In the genomic region with DNA sequence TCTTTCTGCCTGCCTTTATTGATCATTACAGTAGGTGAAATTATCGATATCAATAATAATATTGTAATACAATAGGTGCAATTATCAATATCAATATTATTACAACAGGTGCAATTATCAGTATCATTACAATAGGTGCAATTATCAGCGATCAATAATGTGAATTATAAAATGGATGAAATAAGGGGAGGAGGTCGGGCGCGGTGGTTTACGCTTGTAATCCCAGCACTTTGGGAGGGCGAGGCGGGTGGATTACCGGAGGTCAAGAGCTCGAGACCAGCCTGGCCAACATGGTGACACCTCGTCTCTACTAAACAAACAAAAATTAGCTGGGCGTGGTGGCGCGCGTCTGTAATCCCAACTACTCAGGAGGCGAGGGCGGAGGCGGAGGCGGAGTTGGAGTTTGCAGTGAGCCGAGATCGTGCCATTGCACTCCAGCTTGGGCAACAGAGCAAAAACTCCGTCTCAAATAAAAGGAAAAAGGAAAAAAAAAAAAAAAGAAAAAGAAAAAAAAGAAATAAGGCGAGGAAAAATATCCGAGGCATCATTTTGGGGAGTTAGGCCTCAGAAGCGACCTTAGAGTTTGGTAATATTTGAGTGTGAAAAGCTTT, we compare ENCODE assay signal across 8 cellular contexts. TPM values are rescaled to one million over a fixed set of nuclear protein-coding genes. Genes with fewer than 3 reads are reported as not detected.
DNase-seq lines count a peak whose midpoint lies in the region; ATAC-seq and TF ChIP-seq lines count a peak whose summit lies in the region.

No MANE protein-coding gene starts in this region.

- H3K36me3 Mint-ChIP-seq in T-helper 17 cell (ENCODE audit: low read depth), result peaks cover 6% of the 10 kb centered on the region

- peak overlapping the region; percentile 97 for H3K9ac ChIP-seq in DND-41 (ENCODE audit: low read depth, low read length)

- H3K4me1 ChIP-seq in DND-41 (ENCODE audit: insufficient read depth, low read length), result peaks cover 42% of the 10 kb centered on the region

- no peaks in the 10 kb centered on the region for H3K9me3 ChIP-seq in DND-41 (ENCODE audit: insufficient read depth, low read length, severe bottlenecking)
- no peaks in the 10 kb centered on the region for H3K9me3 ChIP-seq in T-helper 17 cell (ENCODE audit: control insufficient read depth, low read length, poor library complexity, severe bottlenecking)

- H4K20me1 ChIP-seq in DND-41 (ENCODE audit: insufficient read depth, low read length), result peaks cover 39% of the 10 kb centered on the region

- peak overlapping the region; percentile 70 for H3K4me2 ChIP-seq in DND-41 (ENCODE audit: insufficient read depth, low read length)

- TF ChIP-seq CTCF in DND-41 (IDR thresholded peaks at IDR 0.05; ENCODE audit: borderline replicate concordance, extremely low read depth, low read length, poor library complexity, severe bottlenecking), result no peak
- no peak for TF ChIP-seq CTCF in astrocyte of the cerebellum (IDR thresholded peaks at IDR 0.05; ENCODE audit: low read depth, low read length, missing control alignments)

- peaks cover 44% of the 10 kb centered on the region for H3K79me2 ChIP-seq in DND-41 (ENCODE audit: insufficient read depth, low read length)

- peak overlapping the region; percentile 95 for H3K4me3 Mint-ChIP-seq in T-helper 17 cell

- H3K4me3 ChIP-seq in DND-41 (ENCODE audit: low read depth in 1 of 2, low read length in 2 of 2) (peak overlapping the region; percentile 77 to 99; a peak in 3 of 4 replicates), astrocyte of the cerebellum (ENCODE audit: low read depth, low read length) (peak overlapping the region; percentile 97), iPS-11a (ENCODE audit: low read depth, low read length) (peak overlapping the region; percentile 63), skeletal muscle cell (ENCODE audit: low read depth, low read length) (peak overlapping the region; percentile 98)

- H3K27ac Mint-ChIP-seq in T-helper 17 cell, result peak overlapping the region; percentile 99

- peaks cover 28% of the 10 kb centered on the region for H3K4me1 Mint-ChIP-seq in T-helper 17 cell

- H2AFZ ChIP-seq in DND-41 (ENCODE audit: low read depth, low read length), result peak overlapping the region; percentile 85

- DNase-seq in DND-41 (peak; percentile 84), NCI-H1105 treated with DMSO at 0.1 percent for 48 hours (lab: John Stamatoyannopoulos, UW) (peak; percentile 85), T-helper 17 cell (peak; percentile 43 to 49 (median 46)), astrocyte of the cerebellum (ENCODE audit: low read depth) (peak; percentile 19), skeletal muscle cell (ENCODE audit: low read depth) (no peak)

- H3K36me3 ChIP-seq in DND-41 (ENCODE audit: insufficient read depth, low read length), result peaks cover 19% of the 10 kb centered on the region

- ATAC-seq in DND-41 (ENCODE audit: insufficient read depth, low read depth) (peak; percentile 64), T-helper 17 cell (peak; percentile 41), GM21528 (IDR thresholded peaks at IDR 0.05; ENCODE audit: low FRiP score, unreplicated experiment) (no peak), HG03432 (IDR thresholded peaks at IDR 0.05; ENCODE audit: unreplicated experiment) (no peak)

- H3K27me3 ChIP-seq in DND-41 (ENCODE audit: insufficient read depth, low read length, poor library complexity), result no peaks in the 10 kb centered on the region

- no peaks in the 10 kb centered on the region for H3K27me3 Mint-ChIP-seq in T-helper 17 cell

- peak overlapping the region; percentile 89 for H3K27ac ChIP-seq in DND-41 (ENCODE audit: low read length)

- in situ Hi-C loops in astrocyte of the cerebellum (cut with HindIII; ENCODE audit: low sequenced_read_pairs), result loop anchor here (10.0 kb wide), 2 partner anchors 635 to 755 kb away; no protein-coding TSS in a partner anchor

RNA-seq across cellular contexts. Expression of gene BNIP2, which starts 0.6 kb away (rescaled TPM):
- 10 to 100 TPM; 80.1 to 97.3 TPM for total RNA-seq in T-helper 17 cell

RNA-seq across cellular contexts. Expression of gene GTF2A2, which starts 32.4 kb away (rescaled TPM):
- total RNA-seq in T-helper 17 cell, result 10 to 100 TPM; 48.0 to 57.2 TPM

Comparison
In these comparisons a context has a peak if more than half of its experiments do, and no peak if none do; other contexts are left out.
1. ATAC-seq: peak in DND-41 (single experiment) and T-helper 17 cell (single experiment); none in GM21528 (single experiment) and HG03432 (single experiment).
2. Peak in every context shown above with its lines, with median percentiles within 50 percentile points of each other: H3K4me3 ChIP-seq.